ENCODE assay signal across 9 cellular contexts in the genomic region with DNA sequence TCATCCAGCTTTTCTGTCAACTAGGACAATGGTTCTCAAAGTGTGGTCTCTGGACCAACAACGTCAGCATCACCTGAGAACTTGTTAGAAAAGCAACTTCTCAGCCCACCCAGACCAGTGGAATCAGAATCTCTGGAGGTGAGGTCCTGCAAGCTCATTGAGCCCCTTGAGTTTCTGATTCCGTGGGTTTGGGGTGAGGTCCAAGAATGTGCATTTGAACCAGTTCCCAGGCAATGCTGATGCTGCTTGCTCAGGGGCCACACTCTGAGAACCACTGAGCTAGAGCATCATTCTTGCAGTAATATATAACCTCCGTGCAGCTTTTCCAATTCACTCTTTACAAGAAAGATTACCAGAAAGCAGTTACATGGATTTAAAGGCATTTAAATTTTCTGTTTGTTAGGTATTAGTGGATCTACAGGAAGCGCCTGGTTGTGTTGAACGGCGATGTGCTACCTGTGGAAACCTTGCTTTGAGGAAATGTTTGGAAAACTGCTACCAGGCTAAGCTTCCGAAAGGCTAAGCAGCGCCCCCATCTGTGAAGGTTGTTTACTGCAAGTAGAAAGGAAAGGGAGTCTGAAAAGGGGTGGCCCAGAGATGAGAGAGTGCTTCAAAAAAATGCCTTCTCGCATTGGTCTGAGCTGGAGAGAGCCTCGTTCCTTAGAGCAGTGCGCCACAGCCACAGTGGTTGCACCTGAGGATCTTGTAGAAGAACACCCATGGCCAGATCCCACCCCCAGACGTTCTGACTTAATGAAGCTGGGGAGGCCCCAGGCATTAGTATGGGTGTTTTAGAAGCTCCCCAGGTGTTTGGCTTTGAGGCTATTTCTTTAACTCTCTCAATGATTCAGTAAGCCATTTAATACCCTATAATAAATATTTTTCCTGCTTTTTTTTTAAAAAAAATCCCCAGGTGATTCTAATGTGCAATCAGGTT. TPM values are rescaled to one million over a fixed set of nuclear protein-coding genes. Genes with fewer than 3 reads are reported as not detected.
A peak's percentile ranks its signal among the peaks of the same experiment; 100 is the strongest.
DNase-seq lines count a peak whose midpoint lies in the region; ATAC-seq, FAIRE-seq and TF ChIP-seq lines count a peak whose summit lies in the region.
"Had no signal": no experiment of that assay in that cellular context is flagged by ENCODE, and none has a peak within 500 bp of the region (broad histone marks: within the 10 kb centered on the region; RNA-seq: fewer than 3 reads in every experiment).

No MANE protein-coding gene starts in this region.

- H3K27me3 Mint-ChIP-seq in mesothelial cell of epicardium (ENCODE audit: low read depth) = no peaks in the 10 kb centered on the region
- H3K27me3 Mint-ChIP-seq: activated naive CD8-positive, alpha-beta T cell treated with anti-CD3 and anti-CD28 coated beads, Interleukin-2, amount 10 ng/mL, durations not matched to agents 7 days and 5 days had no signal

- H3K27me3 ChIP-seq in dorsolateral prefrontal cortex = no peaks in the 10 kb centered on the region

- intact Hi-C loops in dorsolateral prefrontal cortex (cut with DNase I) = loop anchor here in 1 of 2 donors (10.0 kb wide), 2 partner anchors 77 to 267 kb away; no protein-coding TSS in a partner anchor

- no peak overlapping the region for H3K27ac Mint-ChIP-seq in mesothelial cell of epicardium
- H3K27ac Mint-ChIP-seq: activated naive CD8-positive, alpha-beta T cell treated with anti-CD3 and anti-CD28 coated beads, Interleukin-2, amount 10 ng/mL, durations not matched to agents 7 days and 5 days had no signal

- no peak overlapping the region for H3K4me3 ChIP-seq in dorsolateral prefrontal cortex

- no peak for FAIRE-seq in RCC 7860 (lab: Jason Lieb, UNC)

- peaks cover 10% of the 10 kb centered on the region for H3K4me1 Mint-ChIP-seq in mesothelial cell of epicardium

- no peak for TF ChIP-seq EP300 in Ishikawa (IDR thresholded peaks at IDR 0.05; ENCODE audit: borderline replicate concordance)

- TF ChIP-seq CTCF in dorsolateral prefrontal cortex (IDR thresholded peaks at IDR 0.05 in 54 of 56, conservative IDR thresholded peaks at IDR 0.05 in 2 of 56; ENCODE audit: low read depth in 1 of 56, partially characterized antibody in 56 of 56) = peak; percentile 54 to 82 (median 74)
- peak; percentile 66 for TF ChIP-seq CTCF in mesothelial cell of epicardium (IDR thresholded peaks at IDR 0.05; ENCODE audit: unreplicated experiment)

- peak overlapping the region in 35 of 59 donors; percentile 0 to 84 (median 47) for H3K27ac ChIP-seq in dorsolateral prefrontal cortex

- H3K36me3 Mint-ChIP-seq in mesothelial cell of epicardium = peaks cover 3% of the 10 kb centered on the region

- no peak overlapping the region for H3K4me3 Mint-ChIP-seq in mesothelial cell of epicardium
- H3K4me3 Mint-ChIP-seq: activated naive CD8-positive, alpha-beta T cell treated with anti-CD3 and anti-CD28 coated beads, Interleukin-2, amount 10 ng/mL, durations not matched to agents 7 days and 5 days had no signal

- DNase-seq in NCI-H2227 (lab: John Stamatoyannopoulos, UW; ENCODE audit: unreplicated experiment) (peak; percentile 32), NCI-H2227 treated with DMSO at 0.1 percent for 48 hours (lab: John Stamatoyannopoulos, UW) (no peak), SW480 (ENCODE audit: low spot score) (peak; percentile 31), dorsolateral prefrontal cortex (peak in 3 of 10 donors; percentile 26 to 58 (median 47)), mesothelial cell of epicardium (ENCODE audit: low spot score in 2 of 2, unreplicated experiment in 2 of 2) (no peak), RCC 7860 (ENCODE audit: low spot score) (no peak)
- DNase-seq: activated naive CD8-positive, alpha-beta T cell treated with anti-CD3 and anti-CD28 coated beads, Interleukin-2, amount 10 ng/mL, durations not matched to agents 7 days and 5 days had no signal

- no peaks in the 10 kb centered on the region for H3K9me3 Mint-ChIP-seq in mesothelial cell of epicardium
- H3K9me3 Mint-ChIP-seq: activated naive CD8-positive, alpha-beta T cell treated with anti-CD3 and anti-CD28 coated beads, Interleukin-2, amount 10 ng/mL, durations not matched to agents 7 days and 5 days had no signal

- no peak for ATAC-seq in HG03442 (IDR thresholded peaks at IDR 0.05; ENCODE audit: unreplicated experiment)

- peak; percentile 77 for TF ChIP-seq RAD21 in Ishikawa (IDR thresholded peaks at IDR 0.05; ENCODE audit: low read depth)

TF ChIP-seq in Ishikawa, 13 proteins besides CTCF, POLR2A, EP300 and RAD21:
- no peak for TF ChIP-seq EGR1 (IDR thresholded peaks at IDR 0.05)
- no peak for TF ChIP-seq TEAD4 (IDR thresholded peaks at IDR 0.05)
- TF ChIP-seq TAF1 (IDR thresholded peaks at IDR 0.05; ENCODE audit: low read depth) = no peak
- TF ChIP-seq ZBTB7A (IDR thresholded peaks at IDR 0.05; ENCODE audit: low read depth) = no peak
- TF ChIP-seq YY1 (IDR thresholded peaks at IDR 0.05; ENCODE audit: low read depth) = no peak
- TF ChIP-seq, protein P1, sequence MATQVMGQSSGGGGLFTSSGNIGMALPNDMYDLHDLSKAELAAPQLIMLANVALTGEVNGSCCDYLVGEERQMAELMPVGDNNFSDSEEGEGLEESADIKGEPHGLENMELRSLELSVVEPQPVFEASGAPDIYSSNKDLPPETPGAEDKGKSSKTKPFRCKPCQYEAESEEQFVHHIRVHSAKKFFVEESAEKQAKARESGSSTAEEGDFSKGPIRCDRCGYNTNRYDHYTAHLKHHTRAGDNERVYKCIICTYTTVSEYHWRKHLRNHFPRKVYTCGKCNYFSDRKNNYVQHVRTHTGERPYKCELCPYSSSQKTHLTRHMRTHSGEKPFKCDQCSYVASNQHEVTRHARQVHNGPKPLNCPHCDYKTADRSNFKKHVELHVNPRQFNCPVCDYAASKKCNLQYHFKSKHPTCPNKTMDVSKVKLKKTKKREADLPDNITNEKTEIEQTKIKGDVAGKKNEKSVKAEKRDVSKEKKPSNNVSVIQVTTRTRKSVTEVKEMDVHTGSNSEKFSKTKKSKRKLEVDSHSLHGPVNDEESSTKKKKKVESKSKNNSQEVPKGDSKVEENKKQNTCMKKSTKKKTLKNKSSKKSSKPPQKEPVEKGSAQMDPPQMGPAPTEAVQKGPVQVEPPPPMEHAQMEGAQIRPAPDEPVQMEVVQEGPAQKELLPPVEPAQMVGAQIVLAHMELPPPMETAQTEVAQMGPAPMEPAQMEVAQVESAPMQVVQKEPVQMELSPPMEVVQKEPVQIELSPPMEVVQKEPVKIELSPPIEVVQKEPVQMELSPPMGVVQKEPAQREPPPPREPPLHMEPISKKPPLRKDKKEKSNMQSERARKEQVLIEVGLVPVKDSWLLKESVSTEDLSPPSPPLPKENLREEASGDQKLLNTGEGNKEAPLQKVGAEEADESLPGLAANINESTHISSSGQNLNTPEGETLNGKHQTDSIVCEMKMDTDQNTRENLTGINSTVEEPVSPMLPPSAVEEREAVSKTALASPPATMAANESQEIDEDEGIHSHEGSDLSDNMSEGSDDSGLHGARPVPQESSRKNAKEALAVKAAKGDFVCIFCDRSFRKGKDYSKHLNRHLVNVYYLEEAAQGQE (IDR thresholded peaks at IDR 0.05; ENCODE audit: low read depth) = no peak
- no peak for TF ChIP-seq CREB1 (IDR thresholded peaks at IDR 0.05; ENCODE audit: low read depth)
- TF ChIP-seq TCF12 (IDR thresholded peaks at IDR 0.05; ENCODE audit: low read depth) = no peak
- TF ChIP-seq CEBPB (IDR thresholded peaks at IDR 0.05) = no peak

RNA-seq across cellular contexts. Expression of a gene that starts 50.0 kb away (rescaled TPM):
- total RNA-seq in dorsolateral prefrontal cortex (10 to 100 TPM in 18 of 120 experiments, 1 to 10 TPM in 102; 1.7 to 21.4 (median 6.2) TPM), mesothelial cell of epicardium (not detected in 3 replicates)
- total RNA-seq: activated naive CD8-positive, alpha-beta T cell treated with anti-CD3 and anti-CD28 coated beads, Interleukin-2, amount 10 ng/mL, durations not matched to agents 7 days and 5 days had no signal

Comparison
In these comparisons a context has a peak if more than half of its experiments do, and no peak if none do; other contexts are left out.
1. DNase-seq: peak in NCI-H2227 (single experiment) and SW480 (single experiment); none in NCI-H2227 treated with DMSO at 0.1 percent for 48 hours (single experiment), mesothelial cell of epicardium (0 of 2) and RCC 7860 (single experiment).